18 cellular contexts compared by ENCODE assay signal in genomic region chr7:142519077-142519789, GRCh38.
DNase-seq lines count a peak whose midpoint lies in the region; TF ChIP-seq lines count a peak whose summit lies in the region.
"Had no signal": no experiment of that assay in that cellular context is flagged by ENCODE, and none has a peak within 500 bp of the region (broad histone marks: within the 10 kb centered on the region; RNA-seq: fewer than 3 reads in every experiment).

No MANE protein-coding gene starts in this region.

- H3K9me2 ChIP-seq in OCI-LY7 (ENCODE audit: insufficient read depth, low read length): no peaks in the 10 kb centered on the region

- 73 to 83% methylated on average over 2 to 3 of the region's 3 CpGs for WGBS in transverse colon (ENCODE audit: low coverage in 1 of 2), 2 donors

- H3K36me3 ChIP-seq in OCI-LY7 (ENCODE audit: insufficient read depth, low read length) (no peaks in the 10 kb centered on the region), transverse colon (no peaks in the 10 kb centered on the region), A673 (ENCODE audit: insufficient read depth, low read length, poor library complexity, severe bottlenecking) (no peaks in the 10 kb centered on the region)
- H3K36me3 ChIP-seq: heart right ventricle had no signal

- H3K79me2 ChIP-seq in OCI-LY7 (ENCODE audit: insufficient read depth, low read depth, low read length): no peaks in the 10 kb centered on the region

- in situ Hi-C loops in transverse colon (cut with MboI; ENCODE audit: low pct_ligation_motif_present in 1 of 4, low pct_unique_long_range_greater_than_20kb in 1 of 4, low sequenced_read_pairs in 3 of 4): no loop called here

- H3K4me1 ChIP-seq in OCI-LY7 (ENCODE audit: insufficient read depth, low read length, poor library complexity, severe bottlenecking): no peaks in the 10 kb centered on the region
- peaks cover 3 to 18% (median 14%) of the 10 kb centered on the region in 4 donors for H3K4me1 ChIP-seq in transverse colon
- H3K4me1 ChIP-seq in A673 (ENCODE audit: insufficient read depth, low read length, poor library complexity, severe bottlenecking): no peaks in the 10 kb centered on the region

- H3K9me3 ChIP-seq in OCI-LY7 (ENCODE audit: low read length): no peaks in the 10 kb centered on the region
- H3K9me3 ChIP-seq in transverse colon: no peaks in the 10 kb centered on the region
- no peaks in the 10 kb centered on the region for H3K9me3 ChIP-seq in A673 (ENCODE audit: low read depth, low read length, poor library complexity, severe bottlenecking)
- H3K9me3 ChIP-seq: heart right ventricle had no signal

- peaks cover 35% of the 10 kb centered on the region for H3K4me1 Mint-ChIP-seq in activated naive CD4-positive, alpha-beta T cell treated with anti-CD3 and anti-CD28 coated beads, Interleukin-2, amount 10 ng/mL, durations not matched to agents 7 days and 5 days
- H3K4me1 Mint-ChIP-seq: stimulated activated naive B cell treated with anti-CD40 and anti-IgM and Interleukin-4, amounts not matched to agents 10 μg/mL and 1 μg/mL and 100 μg/mL, for 72 hours had no signal

- no peak for TF ChIP-seq POLR2A in transverse colon (IDR thresholded peaks at IDR 0.05)

- POLR2A ChIA-PET in OCI-LY7 (lab: Charles Lee): interaction anchor here (0.9 kb wide), 1 partner anchor 12 kb away, joined by 4 read pairs; no protein-coding TSS in a partner anchor
- POLR2A ChIA-PET in A673 (lab: Charles Lee; ENCODE audit: low non-redundant PET): no interaction called here

- H3K4me3 Mint-ChIP-seq in activated naive CD4-positive, alpha-beta T cell treated with anti-CD3 and anti-CD28 coated beads, Interleukin-2, amount 10 ng/mL, durations not matched to agents 7 days and 5 days: no peak overlapping the region
- H3K4me3 Mint-ChIP-seq: natural killer cell treated with Interleukin-12 subunit alpha and Interleukin-12 subunit beta and Interleukin-15 and Interleukin-18, amount 100 ng/mL, for 72 hours; stimulated activated naive B cell treated with anti-CD40 and anti-IgM and Interleukin-4, amounts not matched to agents 10 μg/mL and 1 μg/mL and 100 μg/mL, for 72 hours had no signal

- H2AFZ ChIP-seq in OCI-LY7 (ENCODE audit: low read length): no peak overlapping the region

- intact Hi-C loops in OCI-LY7 (cut with micrococcal nuclease; ENCODE audit: unreplicated experiment) (no loop called here), transverse colon (cut with DNase I; ENCODE audit: low total_unique reads) (no loop called here), A673 (cut with micrococcal nuclease; ENCODE audit: unreplicated experiment) (no loop called here)

- H3K36me3 Mint-ChIP-seq in activated naive CD4-positive, alpha-beta T cell treated with anti-CD3 and anti-CD28 coated beads, Interleukin-2, amount 10 ng/mL, durations not matched to agents 7 days and 5 days: no peaks in the 10 kb centered on the region
- H3K36me3 Mint-ChIP-seq: natural killer cell treated with Interleukin-12 subunit alpha and Interleukin-12 subunit beta and Interleukin-15 and Interleukin-18, amount 100 ng/mL, for 72 hours; stimulated activated naive B cell treated with anti-CD40 and anti-IgM and Interleukin-4, amounts not matched to agents 10 μg/mL and 1 μg/mL and 100 μg/mL, for 72 hours had no signal

- H3K27ac ChIP-seq in OCI-LY7 (ENCODE audit: low read depth, low read length, poor library complexity, severe bottlenecking) (no peak overlapping the region), transverse colon (peak overlapping the region; percentile 78 to 84 (median 80)), A673 (ENCODE audit: low read depth, low read length, poor library complexity, severe bottlenecking) (no peak overlapping the region)
- H3K27ac ChIP-seq: heart right ventricle, RWPE1 had no signal

- H3K4me3 ChIP-seq in OCI-LY7 (ENCODE audit: low read depth, low read length, poor library complexity, severe bottlenecking): no peak overlapping the region
- no peak overlapping the region for H3K4me3 ChIP-seq in choroid plexus epithelial cell (ENCODE audit: low read depth, low read length)
- H3K4me3 ChIP-seq in transverse colon: no peak overlapping the region
- no peak overlapping the region for H3K4me3 ChIP-seq in A673 (ENCODE audit: low read depth, low read length, poor library complexity, severe bottlenecking)
- H3K4me3 ChIP-seq: heart right ventricle had no signal

- TF ChIP-seq EP300 in transverse colon (IDR thresholded peaks at IDR 0.05; ENCODE audit: low read depth): no peak

- peak overlapping the region; percentile 89 for H3K27ac Mint-ChIP-seq in activated naive CD4-positive, alpha-beta T cell treated with anti-CD3 and anti-CD28 coated beads, Interleukin-2, amount 10 ng/mL, durations not matched to agents 7 days and 5 days
- H3K27ac Mint-ChIP-seq: natural killer cell treated with Interleukin-12 subunit alpha and Interleukin-12 subunit beta and Interleukin-15 and Interleukin-18, amount 100 ng/mL, for 72 hours; stimulated activated naive B cell treated with anti-CD40 and anti-IgM and Interleukin-4, amounts not matched to agents 10 μg/mL and 1 μg/mL and 100 μg/mL, for 72 hours had no signal

- H3K27me3 ChIP-seq in transverse colon (no peaks in the 10 kb centered on the region), A673 (replicated peaks; ENCODE audit: insufficient read depth, low read depth, low read length, poor library complexity) (peaks cover 5% of the 10 kb centered on the region)

- no peaks in the 10 kb centered on the region for H4K20me1 ChIP-seq in OCI-LY7 (ENCODE audit: insufficient read depth, low read length)

- DNase-seq in activated naive CD4-positive, alpha-beta T cell treated with anti-CD3 and anti-CD28 coated beads, Interleukin-2, amount 10 ng/mL, durations not matched to agents 7 days and 5 days: no peak
- DNase-seq in activated naive CD4-positive, alpha-beta T cell treated with Interleukin-2 at 50 U/mL for 16 hours: no peak
- DNase-seq in OCI-LY7 (ENCODE audit: low spot score) (no peak), choroid plexus epithelial cell (ENCODE audit: low read depth) (peak; percentile 47), transverse colon (no peak), A673 (ENCODE audit: low spot score) (no peak), NCI-H2107 (lab: John Stamatoyannopoulos, UW) (no peak), LoVo (ENCODE audit: low spot score) (no peak)
- DNase-seq: activated CD8-positive, alpha-beta memory T cell treated with anti-CD3 and anti-CD28 coated beads, Interleukin-2, amount 50 U/mL, for 48 hours; DMS79 treated with DMSO at 0.1 percent for 48 hours; heart right ventricle; left colon; NCI-H146; NCI-H526; stimulated activated CD4-positive, alpha-beta T cell treated with anti-CD3 and anti-CD28 coated beads, Interleukin-4, amount 100 ng/mL, for 24 hours; stimulated activated naive B cell treated with anti-CD40 and anti-IgM and Interleukin-4, amounts not matched to agents 10 μg/mL and 1 μg/mL and 100 μg/mL, for 72 hours had no signal

- peaks cover 14% of the 10 kb centered on the region for H3K27me3 Mint-ChIP-seq in activated naive CD4-positive, alpha-beta T cell treated with anti-CD3 and anti-CD28 coated beads, Interleukin-2, amount 10 ng/mL, durations not matched to agents 7 days and 5 days

- BruUV-seq in OCI-LY7 (replicated peaks; lab: Mats Ljungman, UMichigan) (no TSS peak), A673 (replicated peaks; lab: Mats Ljungman, UMichigan) (no TSS peak)

- H3K4me2 ChIP-seq in OCI-LY7 (ENCODE audit: low read length): no peak overlapping the region

- CTCF ChIA-PET in activated naive CD4-positive, alpha-beta T cell treated with anti-CD3 and anti-CD28 coated beads, Interleukin-2, amount 10 ng/mL, durations not matched to agents 7 days and 5 days (lab: Charles Lee): interaction anchor here (0.9 to 7.6 kb wide), 7 partner anchors 16 to 290 kb away, joined by 3 to 56 read pairs (median 5); no protein-coding TSS in a partner anchor
- CTCF ChIA-PET in OCI-LY7 (lab: Charles Lee; ENCODE audit: unreplicated experiment) (interaction anchor here (0.7 kb wide), 1 partner anchor 56 kb away, joined by 3 read pairs; no protein-coding TSS in a partner anchor), A673 (lab: Charles Lee) (no interaction called here)

- TF ChIP-seq CTCF in OCI-LY7 (conservative IDR thresholded peaks at IDR 0.05; ENCODE audit: low read length) (peak; percentile 10; the same call in 1 of the 2 replicates), choroid plexus epithelial cell (conservative IDR thresholded peaks at IDR 0.05; ENCODE audit: low read depth, low read length) (peak; percentile 44), transverse colon (IDR thresholded peaks at IDR 0.05) (no peak), A673 (conservative IDR thresholded peaks at IDR 0.05; ENCODE audit: low read depth, low read length) (no peak)

- no peaks in the 10 kb centered on the region for H3K9me3 Mint-ChIP-seq in activated naive CD4-positive, alpha-beta T cell treated with anti-CD3 and anti-CD28 coated beads, Interleukin-2, amount 10 ng/mL, durations not matched to agents 7 days and 5 days
- H3K9me3 Mint-ChIP-seq: natural killer cell treated with Interleukin-12 subunit alpha and Interleukin-12 subunit beta and Interleukin-15 and Interleukin-18, amount 100 ng/mL, for 72 hours; stimulated activated naive B cell treated with anti-CD40 and anti-IgM and Interleukin-4, amounts not matched to agents 10 μg/mL and 1 μg/mL and 100 μg/mL, for 72 hours had no signal

Comparison
In these comparisons a context has a peak if more than half of its experiments do, and no peak if none do; other contexts are left out.
1. H3K27ac ChIP-seq: peak in transverse colon (4 of 4); none in OCI-LY7 (single experiment) and A673 (single experiment).
2. CTCF ChIP-seq: peak in OCI-LY7 (single experiment) and choroid plexus epithelial cell (single experiment); none in transverse colon (0 of 5) and A673 (single experiment).